ENCODE assay signal across 1 cellular context in genomic region chr17:3689262-3690093, GRCh38.
TF ChIP-seq lines count a peak whose summit lies in the region.

No MANE protein-coding gene starts in this region.

TF ChIP-seq in GM23338, 12 proteins besides CTCF, POLR2A, EP300 and RAD21:
- TF ChIP-seq REST (IDR thresholded peaks at IDR 0.05; ENCODE audit: unreplicated experiment): no peak
- TF ChIP-seq JUNB (IDR thresholded peaks at IDR 0.05; ENCODE audit: unreplicated experiment): no peak
- TF ChIP-seq STAT1 (IDR thresholded peaks at IDR 0.05; ENCODE audit: unreplicated experiment): no peak
- TF ChIP-seq EZH2phosphoT487 (IDR thresholded peaks at IDR 0.05; ENCODE audit: unreplicated experiment): no peak
- no peak for TF ChIP-seq ZNF114 (CRISPR knock-in tag; IDR thresholded peaks at IDR 0.05)
- TF ChIP-seq ZNF462 (CRISPR knock-in tag; IDR thresholded peaks at IDR 0.05): no peak
- TF ChIP-seq NANOG (IDR thresholded peaks at IDR 0.05; ENCODE audit: borderline replicate concordance): no peak
- TF ChIP-seq ZNF331 (CRISPR knock-in tag; IDR thresholded peaks at IDR 0.05; ENCODE audit: low read depth): no peak
- TF ChIP-seq POLR2AphosphoS5 (IDR thresholded peaks at IDR 0.05; ENCODE audit: low read depth): no peak
- no peak for TF ChIP-seq EZH2 (IDR thresholded peaks at IDR 0.05; ENCODE audit: low read depth, unreplicated experiment)
- TF ChIP-seq ETS1 (IDR thresholded peaks at IDR 0.05): no peak
- TF ChIP-seq CREB1 (CRISPR knock-in tag; IDR thresholded peaks at IDR 0.05; ENCODE audit: low read depth): no peak
